Comparison of ENCODE assay signal across 9 cellular contexts in genomic region chr10:72309290-72310240, GRCh38. TPM values are rescaled to one million over a fixed set of nuclear protein-coding genes. Genes with fewer than 3 reads are reported as not detected.
A peak's percentile ranks its signal among the peaks of the same experiment; 100 is the strongest.
DNase-seq lines count a peak whose midpoint lies in the region; ATAC-seq and TF ChIP-seq lines count a peak whose summit lies in the region.
"Had no signal": no experiment of that assay in that cellular context is flagged by ENCODE, and none has a peak within 500 bp of the region (broad histone marks: within the 10 kb centered on the region; RNA-seq: fewer than 3 reads in every experiment).

No MANE protein-coding gene starts in this region.

- POLR2A ChIA-PET in naive thymus-derived CD4-positive, alpha-beta T cell (lab: Charles Lee) = interaction anchor here (0.7 to 10.6 kb wide), 7 partner anchors 8 to 201 kb away, joined by 3 to 172 read pairs (median 8); partner anchors contain the start of gene DDIT4

- peak; percentile 39 for ATAC-seq in effector memory CD8-positive, alpha-beta T cell (replicated peaks)
- ATAC-seq in naive thymus-derived CD4-positive, alpha-beta T cell = peak; percentile 60
- ATAC-seq in GM18520 (IDR thresholded peaks at IDR 0.05; ENCODE audit: unreplicated experiment) (no peak), HG03521 (IDR thresholded peaks at IDR 0.05; ENCODE audit: unreplicated experiment) (no peak)

- H3K36me3 Mint-ChIP-seq in effector memory CD8-positive, alpha-beta T cell (ENCODE audit: insufficient read depth) = peaks cover 3% of the 10 kb centered on the region
- peaks cover 0 to 2% (median 0%) of the 10 kb centered on the region in 5 donors for H3K36me3 Mint-ChIP-seq in naive thymus-derived CD4-positive, alpha-beta T cell

- TF ChIP-seq POLR2A in NB4 (IDR thresholded peaks at IDR 0.05; ENCODE audit: extremely low read depth, insufficient read length) = no peak

- H3K4me1 ChIP-seq in naive thymus-derived CD4-positive, alpha-beta T cell (ENCODE audit: control insufficient read depth in 2 of 2, insufficient read depth in 2 of 2, low read length in 2 of 2) = peaks cover 0 to 63% of the 10 kb centered on the region in 2 donors

- CTCF ChIA-PET in naive thymus-derived CD4-positive, alpha-beta T cell (lab: Charles Lee) = interaction anchor here (0.8 to 1.9 kb wide), 2 partner anchors 34 to 60 kb away, joined by 3 to 7 read pairs; no protein-coding TSS in a partner anchor

- H3K4me1 Mint-ChIP-seq in effector memory CD8-positive, alpha-beta T cell (ENCODE audit: low read depth in 2 of 2) = peaks cover 25 to 32% of the 10 kb centered on the region in 2 donors
- peaks cover 43 to 86% (median 64%) of the 10 kb centered on the region in 7 donors for H3K4me1 Mint-ChIP-seq in naive thymus-derived CD4-positive, alpha-beta T cell

- no peaks in the 10 kb centered on the region for H3K36me3 ChIP-seq in naive thymus-derived CD4-positive, alpha-beta T cell (ENCODE audit: control insufficient read depth in 2 of 3, insufficient read depth in 3 of 3, low read length in 3 of 3)

- intact Hi-C loops in naive thymus-derived CD4-positive, alpha-beta T cell (cut with micrococcal nuclease) = loop anchor here in 1 of 2 donors (1.0 kb wide), 1 partner anchor 9 kb away; no protein-coding TSS in a partner anchor

- TF ChIP-seq CTCF in NB4 (IDR thresholded peaks at IDR 0.05; ENCODE audit: low read depth, low read length) = no peak

- no peaks in the 10 kb centered on the region for H3K27me3 Mint-ChIP-seq in effector memory CD8-positive, alpha-beta T cell
- H3K27me3 Mint-ChIP-seq in naive thymus-derived CD4-positive, alpha-beta T cell = no peaks in the 10 kb centered on the region

- H3K9me3 Mint-ChIP-seq in effector memory CD8-positive, alpha-beta T cell = no peaks in the 10 kb centered on the region
- peaks cover 0 to 1% (median 0%) of the 10 kb centered on the region in 11 donors for H3K9me3 Mint-ChIP-seq in naive thymus-derived CD4-positive, alpha-beta T cell

- DNase-seq in AG08396 (ENCODE audit: low spot score) (peak; percentile 51), NB4 (ENCODE audit: low read depth) (peak; percentile 48), activated gamma-delta T cell (lab: John Stamatoyannopoulos, UW) (no peak), 8988T (no peak)
- DNase-seq in effector memory CD8-positive, alpha-beta T cell = no peak
- peak in 2 of 9 donors; percentile 9 to 46 for DNase-seq in naive thymus-derived CD4-positive, alpha-beta T cell
- DNase-seq: GF-D8 had no signal

- no peak overlapping the region for H3K4me3 ChIP-seq in NB4 (ENCODE audit: low read depth, low read length)
- no peak overlapping the region for H3K4me3 ChIP-seq in naive thymus-derived CD4-positive, alpha-beta T cell (ENCODE audit: low read length)

- peak overlapping the region in 1 of 2 donors; percentile 32 for H3K4me3 Mint-ChIP-seq in effector memory CD8-positive, alpha-beta T cell
- H3K4me3 Mint-ChIP-seq in naive thymus-derived CD4-positive, alpha-beta T cell = peak overlapping the region; percentile 33 to 78 (median 65)

- peak overlapping the region; percentile 72 to 77 for H3K27ac Mint-ChIP-seq in effector memory CD8-positive, alpha-beta T cell
- peak overlapping the region; percentile 62 to 88 (median 81) for H3K27ac Mint-ChIP-seq in naive thymus-derived CD4-positive, alpha-beta T cell

- no peaks in the 10 kb centered on the region for H3K9me3 ChIP-seq in naive thymus-derived CD4-positive, alpha-beta T cell (ENCODE audit: control insufficient read depth in 2 of 3, low read length in 3 of 3)

- no peaks in the 10 kb centered on the region for H3K27me3 ChIP-seq in naive thymus-derived CD4-positive, alpha-beta T cell (ENCODE audit: control insufficient read depth in 2 of 2, insufficient read depth in 2 of 2, low read length in 2 of 2)

- H3K27ac ChIP-seq in naive thymus-derived CD4-positive, alpha-beta T cell (ENCODE audit: low read depth, low read length) = peak overlapping the region; percentile 44

RNA-seq across cellular contexts. Expression of gene DDIT4, which starts 35.8 kb away (rescaled TPM):
- total RNA-seq in naive thymus-derived CD4-positive, alpha-beta T cell = 100 to 1,000 TPM in 3 of 5 experiments, 10 to 100 TPM in 2; 25.4 to 335 (median 135) TPM
- 100 to 1,000 TPM in 1 of 2 donors, 10 to 100 TPM in 1; 80.4 to 219 TPM for polyA plus RNA-seq in naive thymus-derived CD4-positive, alpha-beta T cell

RNA-seq across cellular contexts. Expression of gene DNAJB12, which starts 45.2 kb away (rescaled TPM):
- total RNA-seq in naive thymus-derived CD4-positive, alpha-beta T cell = 10 to 100 TPM; 24.6 to 40.5 (median 36.2) TPM
- polyA plus RNA-seq in naive thymus-derived CD4-positive, alpha-beta T cell = 10 to 100 TPM; 17.6 to 27.6 TPM

Comparison
In these comparisons a context has a peak if more than half of its experiments do, and no peak if none do; other contexts are left out.
1. DNase-seq: peak in AG08396 (single experiment) and NB4 (single experiment); none in effector memory CD8-positive, alpha-beta T cell (0 of 3), activated gamma-delta T cell (single experiment) and 8988T (single experiment).
2. ATAC-seq: peak in effector memory CD8-positive, alpha-beta T cell (single experiment) and naive thymus-derived CD4-positive, alpha-beta T cell (single experiment); none in GM18520 (single experiment) and HG03521 (single experiment).